Comparison of ENCODE assay signal across 9 cellular contexts in genomic region chr3:124786491-124787241, GRCh38. TPM values are rescaled to one million over a fixed set of nuclear protein-coding genes. Genes with fewer than 3 reads are reported as not detected.
DNase-seq lines count a peak whose midpoint lies in the region; ATAC-seq, FAIRE-seq and TF ChIP-seq lines count a peak whose summit lies in the region.
"Had no signal": no experiment of that assay in that cellular context is flagged by ENCODE, and none has a peak within 500 bp of the region (broad histone marks: within the 10 kb centered on the region; RNA-seq: fewer than 3 reads in every experiment).

No MANE protein-coding gene starts in this region.

- H3K4me3 ChIP-seq in AG10803 (ENCODE audit: low read length), result no peak overlapping the region

- no peaks in the 10 kb centered on the region for H3K27me3 Mint-ChIP-seq in neural crest cell (ENCODE audit: low read depth)
- H3K27me3 Mint-ChIP-seq in activated T-cell treated with anti-CD3 and anti-CD28 coated beads, Interleukin-2, amount 50 U/mL, for 4 hours (ENCODE audit: low read depth), result no peaks in the 10 kb centered on the region

- FAIRE-seq in endometrium (lab: Jason Lieb, UNC), result peak; percentile 26

- ATAC-seq in activated T-cell treated with anti-CD3 and anti-CD28 coated beads, Interleukin-2, amount 50 U/mL, for 4 hours, result no peak
- ATAC-seq in HG02623 (IDR thresholded peaks at IDR 0.05; ENCODE audit: unreplicated experiment), result no peak
- no peak for ATAC-seq in HG02938 (IDR thresholded peaks at IDR 0.05; ENCODE audit: unreplicated experiment)

- no peaks in the 10 kb centered on the region for H3K9me3 Mint-ChIP-seq in neural crest cell
- H3K9me3 Mint-ChIP-seq in activated T-cell treated with anti-CD3 and anti-CD28 coated beads, Interleukin-2, amount 50 U/mL, for 4 hours, result no peaks in the 10 kb centered on the region

- peak; percentile 53 for DNase-seq in AG10803 (ENCODE audit: low read depth)
- DNase-seq in MV-4-11 (lab: John Stamatoyannopoulos, UW), result peak; percentile 46
- no peak for DNase-seq in neural crest cell (ENCODE audit: low read depth, low spot score)
- no peak for DNase-seq in activated T-cell treated with anti-CD3 and anti-CD28 coated beads, Interleukin-2, amount 50 U/mL, for 4 hours
- DNase-seq in NCI-H526 treated with DMSO at 0.1 percent for 48 hours (lab: John Stamatoyannopoulos, UW), result no peak
- DNase-seq: effector CD8-positive, alpha-beta T cell had no signal

- H3K4me1 Mint-ChIP-seq in neural crest cell, result peaks cover 26% of the 10 kb centered on the region
- peaks cover 3% of the 10 kb centered on the region for H3K4me1 Mint-ChIP-seq in activated T-cell treated with anti-CD3 and anti-CD28 coated beads, Interleukin-2, amount 50 U/mL, for 4 hours (ENCODE audit: low read depth)

- TF ChIP-seq CTCF in AG10803 (conservative IDR thresholded peaks at IDR 0.05; ENCODE audit: low read length) (peak; percentile 49), neural crest cell (conservative IDR thresholded peaks at IDR 0.05) (peak; percentile 53)

- H3K4me3 Mint-ChIP-seq in neural crest cell, result no peak overlapping the region
- H3K4me3 Mint-ChIP-seq in activated T-cell treated with anti-CD3 and anti-CD28 coated beads, Interleukin-2, amount 50 U/mL, for 4 hours, result no peak overlapping the region

- peak overlapping the region; percentile 21 for H3K27ac Mint-ChIP-seq in neural crest cell (ENCODE audit: unreplicated experiment)

- no peaks in the 10 kb centered on the region for H3K36me3 Mint-ChIP-seq in neural crest cell (ENCODE audit: low read depth)
- no peaks in the 10 kb centered on the region for H3K36me3 Mint-ChIP-seq in activated T-cell treated with anti-CD3 and anti-CD28 coated beads, Interleukin-2, amount 50 U/mL, for 4 hours (ENCODE audit: insufficient read depth)

RNA-seq across cellular contexts. Expression of gene UMPS, which starts 56.4 kb away (rescaled TPM):
- 55.6 and 70.7 TPM in 2 replicates for total RNA-seq in neural crest cell
- 10 to 100 TPM; 72.7 to 83.9 (median 75.5) TPM for total RNA-seq in activated T-cell treated with anti-CD3 and anti-CD28 coated beads, Interleukin-2, amount 50 U/mL, for 4 hours

Comparison
In these comparisons a context has a peak if more than half of its experiments do, and no peak if none do; other contexts are left out.
1. DNase-seq: peak in AG10803 (single experiment) and MV-4-11 (single experiment); none in neural crest cell (single experiment), activated T-cell treated with anti-CD3 and anti-CD28 coated beads, Interleukin-2, amount 50 U/mL, for 4 hours (single experiment) and NCI-H526 treated with DMSO at 0.1 percent for 48 hours (single experiment).